In the genomic region with DNA sequence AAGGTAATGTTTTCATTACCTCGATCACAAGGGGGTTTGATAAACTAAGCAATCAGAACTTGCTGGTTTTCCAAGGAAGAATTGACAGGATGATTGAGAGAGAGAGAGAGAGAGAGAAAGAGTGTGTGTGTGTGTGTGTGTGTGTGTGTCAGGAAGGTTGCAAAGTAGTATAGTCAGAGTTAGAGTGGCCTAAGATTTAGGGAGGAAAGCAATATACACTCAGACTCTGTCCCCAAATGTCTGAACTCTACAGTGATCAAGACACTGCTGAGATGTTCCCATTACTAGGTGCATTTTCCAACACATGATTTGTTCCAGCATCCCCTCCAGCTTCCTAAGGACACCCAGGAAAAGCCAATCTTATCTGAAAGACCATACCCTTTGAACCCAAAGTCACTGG, we compare ENCODE assay signal across 1 cellular context.
TF ChIP-seq lines count a peak whose summit lies in the region.

No MANE protein-coding gene starts in this region.

TF ChIP-seq in GM12878, 131 proteins besides CTCF, POLR2A, EP300 and RAD21 (continued from another document):
- TF ChIP-seq, protein P1, sequence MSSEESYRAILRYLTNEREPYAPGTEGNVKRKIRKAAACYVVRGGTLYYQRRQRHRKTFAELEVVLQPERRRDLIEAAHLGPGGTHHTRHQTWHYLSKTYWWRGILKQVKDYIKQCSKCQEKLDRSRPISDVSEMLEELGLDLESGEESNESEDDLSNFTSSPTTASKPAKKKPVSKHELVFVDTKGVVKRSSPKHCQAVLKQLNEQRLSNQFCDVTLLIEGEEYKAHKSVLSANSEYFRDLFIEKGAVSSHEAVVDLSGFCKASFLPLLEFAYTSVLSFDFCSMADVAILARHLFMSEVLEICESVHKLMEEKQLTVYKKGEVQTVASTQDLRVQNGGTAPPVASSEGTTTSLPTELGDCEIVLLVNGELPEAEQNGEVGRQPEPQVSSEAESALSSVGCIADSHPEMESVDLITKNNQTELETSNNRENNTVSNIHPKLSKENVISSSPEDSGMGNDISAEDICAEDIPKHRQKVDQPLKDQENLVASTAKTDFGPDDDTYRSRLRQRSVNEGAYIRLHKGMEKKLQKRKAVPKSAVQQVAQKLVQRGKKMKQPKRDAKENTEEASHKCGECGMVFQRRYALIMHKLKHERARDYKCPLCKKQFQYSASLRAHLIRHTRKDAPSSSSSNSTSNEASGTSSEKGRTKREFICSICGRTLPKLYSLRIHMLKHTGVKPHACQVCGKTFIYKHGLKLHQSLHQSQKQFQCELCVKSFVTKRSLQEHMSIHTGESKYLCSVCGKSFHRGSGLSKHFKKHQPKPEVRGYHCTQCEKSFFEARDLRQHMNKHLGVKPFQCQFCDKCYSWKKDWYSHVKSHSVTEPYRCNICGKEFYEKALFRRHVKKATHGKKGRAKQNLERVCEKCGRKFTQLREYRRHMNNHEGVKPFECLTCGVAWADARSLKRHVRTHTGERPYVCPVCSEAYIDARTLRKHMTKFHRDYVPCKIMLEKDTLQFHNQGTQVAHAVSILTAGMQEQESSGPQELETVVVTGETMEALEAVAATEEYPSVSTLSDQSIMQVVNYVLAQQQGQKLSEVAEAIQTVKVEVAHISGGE (CRISPR knock-in tag; IDR thresholded peaks at IDR 0.05) = no peak
- TF ChIP-seq MXI1 (IDR thresholded peaks at IDR 0.05; ENCODE audit: low read depth, low read length) = no peak
- TF ChIP-seq, protein P2, sequence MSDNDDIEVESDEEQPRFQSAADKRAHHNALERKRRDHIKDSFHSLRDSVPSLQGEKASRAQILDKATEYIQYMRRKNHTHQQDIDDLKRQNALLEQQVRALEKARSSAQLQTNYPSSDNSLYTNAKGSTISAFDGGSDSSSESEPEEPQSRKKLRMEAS (IDR thresholded peaks at IDR 0.05; ENCODE audit: low read depth, low read length) = no peak
